In the genomic region with DNA sequence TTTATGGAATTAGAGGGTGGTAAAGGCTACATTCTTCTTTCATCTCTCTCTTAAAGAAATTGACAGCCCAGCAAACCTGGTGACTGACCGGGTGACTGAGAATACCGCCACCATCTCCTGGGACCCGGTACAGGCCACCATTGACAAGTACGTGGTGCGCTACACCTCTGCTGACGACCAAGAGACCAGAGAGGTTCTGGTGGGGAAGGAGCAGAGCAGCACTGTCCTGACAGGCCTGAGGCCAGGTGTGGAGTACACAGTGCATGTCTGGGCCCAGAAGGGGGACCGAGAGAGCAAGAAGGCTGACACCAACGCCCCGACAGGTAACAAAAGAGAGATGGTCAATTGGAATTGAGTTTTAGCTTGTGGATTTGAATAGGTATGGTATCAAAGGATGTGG, we compare ENCODE assay signal across 26 cellular contexts. TPM values are rescaled to one million over a fixed set of nuclear protein-coding genes. Genes with fewer than 3 reads are reported as not detected.
"Had no signal": no experiment of that assay in that cellular context is flagged by ENCODE, and none has a peak within 500 bp of the region (broad histone marks: within the 10 kb centered on the region; RNA-seq: fewer than 3 reads in every experiment).

No MANE protein-coding gene starts in this region.

- H3K4me1 ChIP-seq: colonic mucosa, esophagus squamous epithelium, gastrocnemius medialis, heart right ventricle, left lung, lower lobe of right lung had no signal

- H3K36me3 Mint-ChIP-seq: mesothelial cell of epicardium, naive B cell had no signal

- H3K4me3 ChIP-seq: colonic mucosa, esophagus squamous epithelium, gastrocnemius medialis, heart right ventricle, left lung, lower lobe of right lung, mucosa of descending colon had no signal

- H3K27me3 Mint-ChIP-seq: dendritic cell treated with granulocyte-macrophage colony-stimulating factor and Interleukin-4, amounts not matched to agents 40 ng/mL and 50 ng/mL, for 4 days had no signal

- H3K27ac Mint-ChIP-seq: dendritic cell treated with granulocyte-macrophage colony-stimulating factor and Interleukin-4, amounts not matched to agents 40 ng/mL and 50 ng/mL, for 4 days; mesothelial cell of epicardium; naive B cell had no signal

- DNase-seq: colonic mucosa; cortex of kidney; effector memory CD4-positive, alpha-beta T cell; esophagus squamous epithelium; foreskin fibroblast; foreskin melanocyte; gastrocnemius medialis; glutamatergic neuron; head of caudate nucleus; heart right ventricle; hippocampal formation; left cardiac atrium; left lung; left ventricle myocardium superior; lower lobe of right lung; mesenchymal stem cell; mucosa of descending colon; naive B cell had no signal

- H3K4me1 Mint-ChIP-seq: mesothelial cell of epicardium, naive B cell had no signal

- H3K9me3 Mint-ChIP-seq: dendritic cell treated with granulocyte-macrophage colony-stimulating factor and Interleukin-4, amounts not matched to agents 40 ng/mL and 50 ng/mL, for 4 days; mesothelial cell of epicardium; naive B cell had no signal

- H3K27ac ChIP-seq: colonic mucosa, esophagus squamous epithelium, gastrocnemius medialis, heart right ventricle, left lung, lower lobe of right lung had no signal

- H3K27me3 ChIP-seq: colonic mucosa, esophagus squamous epithelium, gastrocnemius medialis, heart right ventricle, left lung had no signal

- H3K4me3 Mint-ChIP-seq: dendritic cell treated with granulocyte-macrophage colony-stimulating factor and Interleukin-4, amounts not matched to agents 40 ng/mL and 50 ng/mL, for 4 days; mesothelial cell of epicardium; naive B cell had no signal

- H3K36me3 ChIP-seq: colonic mucosa, esophagus squamous epithelium, gastrocnemius medialis, heart right ventricle, left lung, lower lobe of right lung had no signal

- ATAC-seq: gastrocnemius medialis, heart right ventricle, left cardiac atrium, left lung, left ventricle myocardium superior, lower lobe of right lung, mucosa of descending colon had no signal

- H3K9me3 ChIP-seq: colonic mucosa, esophagus squamous epithelium, gastrocnemius medialis, heart right ventricle, left lung, lower lobe of right lung, mucosa of descending colon had no signal

RNA-seq across cellular contexts. Expression of a gene that starts 29.7 kb away (rescaled TPM):
- total RNA-seq: endothelial cell of umbilical vein, epithelial cell of proximal tubule, kidney epithelial cell, lung microvascular endothelial cell, myocyte had no signal
- polyA plus RNA-seq: endothelial cell of umbilical vein, keratinocyte had no signal
